ENCODE assay signal across 35 cellular contexts in the genomic region with DNA sequence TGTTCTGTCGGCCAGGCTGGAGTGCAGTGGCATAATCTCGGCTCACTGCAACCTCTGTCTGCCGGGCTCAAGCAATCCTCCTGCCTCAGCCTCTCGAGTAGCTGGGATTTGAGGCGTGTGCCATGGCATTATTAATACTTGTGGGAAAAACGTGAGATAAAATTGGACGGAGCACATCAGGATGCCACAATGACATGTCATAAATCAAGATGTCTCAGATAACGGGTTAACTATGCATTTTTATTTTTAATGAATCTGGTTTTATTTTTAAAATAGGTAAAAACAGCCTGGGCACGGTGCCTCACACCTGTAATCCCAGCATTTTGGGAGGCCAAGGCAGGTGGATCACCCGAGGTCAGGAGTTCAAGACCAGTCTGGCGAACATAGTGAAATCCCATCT.
DNase-seq lines count a peak whose midpoint lies in the region; ATAC-seq, FAIRE-seq and TF ChIP-seq lines count a peak whose summit lies in the region.
"Had no signal": no experiment of that assay in that cellular context is flagged by ENCODE, and none has a peak within 500 bp of the region (broad histone marks: within the 10 kb centered on the region; RNA-seq: fewer than 3 reads in every experiment).

No MANE protein-coding gene starts in this region.

- H3K36me3 Mint-ChIP-seq in memory B cell = peaks cover 23% of the 10 kb centered on the region

- peaks cover 16% of the 10 kb centered on the region for H3K4me1 Mint-ChIP-seq in memory B cell
- H3K4me1 Mint-ChIP-seq: CD14-positive monocyte had no signal

- no peak overlapping the region for H3K4me2 ChIP-seq in K562 (ENCODE audit: insufficient read depth, low read length)
- H3K4me2 ChIP-seq: A549; BLaER1; BLaER1 treated with 17β-estradiol and CSF1 and Interleukin-3, amounts not matched to agents 10 nM and 100 nM had no signal

- no peak overlapping the region for H2AFZ ChIP-seq in K562 (ENCODE audit: low read depth, low read length)

- H3K9me3 Mint-ChIP-seq in memory B cell = peaks cover 6% of the 10 kb centered on the region
- H3K9me3 Mint-ChIP-seq: CD4-positive, alpha-beta T cell; CD8-positive, alpha-beta T cell had no signal

- no peak overlapping the region for H3K27ac ChIP-seq in K562 (ENCODE audit: extremely low read depth, low read depth, low read length)
- H3K27ac ChIP-seq in esophagus squamous epithelium = no peak overlapping the region
- H3K27ac ChIP-seq: 22Rv1; A549; BLaER1; BLaER1 treated with 17β-estradiol and CSF1 and Interleukin-3, amounts not matched to agents 10 nM and 100 nM; C4-2B had no signal

- TF ChIP-seq EP300 in K562 (IDR thresholded peaks at IDR 0.05; ENCODE audit: low read length) = no peak

- FAIRE-seq in K562 (lab: Jason Lieb, UNC) = no peak
- FAIRE-seq: A204.1, A549, D721Med had no signal

- peak overlapping the region; percentile 5 for H3K27ac Mint-ChIP-seq in memory B cell
- H3K27ac Mint-ChIP-seq: B cell; CD14-positive monocyte; CD4-positive, alpha-beta memory T cell; CD4-positive, alpha-beta T cell; CD8-positive, alpha-beta T cell had no signal

- POLR2A ChIA-PET in HEK293T (lab: Yijun Ruan, JAX) (no interaction called here), K562 (lab: Yijun Ruan, JAX) (interaction anchor here (0.8 to 1.3 kb wide), 2 partner anchors 11 to 71 kb away, joined by 4 to 5 read pairs; no protein-coding TSS in a partner anchor)

- TF ChIP-seq POLR2A in K562 (conservative IDR thresholded peaks at IDR 0.05) (no peak), esophagus squamous epithelium (IDR thresholded peaks at IDR 0.05) (no peak)

- in situ Hi-C loops in K562 (cut with MboI) = no loop called here

- H3K9me3 ChIP-seq in K562 (replicated peaks; ENCODE audit: control insufficient read depth, insufficient read depth, low read depth, low read length) (no peaks in the 10 kb centered on the region), esophagus squamous epithelium (no peaks in the 10 kb centered on the region)
- H3K9me3 ChIP-seq: A549, BE2C, BLaER1, Caco-2 had no signal

- no peak overlapping the region for H3K4me3 ChIP-seq in K562
- no peak overlapping the region for H3K4me3 ChIP-seq in esophagus squamous epithelium
- H3K4me3 ChIP-seq: A549; BLaER1; BLaER1 treated with 17β-estradiol and CSF1 and Interleukin-3, amounts not matched to agents 10 nM and 100 nM had no signal

- DNase-seq in HEK293T (ENCODE audit: extremely low spot score) = no peak
- DNase-seq in K562 (ENCODE audit: extremely low read depth in 1 of 4, low spot score in 3 of 4) = no peak
- DNase-seq in memory B cell (ENCODE audit: low spot score in 2 of 2) = no peak
- DNase-seq in NCI-H1048 (lab: John Stamatoyannopoulos, UW) = no peak
- no peak for DNase-seq in esophagus squamous epithelium (lab: John Stamatoyannopoulos, UW)
- DNase-seq: 8988T; ACHN; AML-193; BE2C; C1 segment of cervical spinal cord; Caco-2; Calu3; CD4-positive, alpha-beta memory T cell; CD4-positive, alpha-beta T cell; CD4-positive, CD25-positive, alpha-beta regulatory T cell; CD8-positive, alpha-beta memory T cell; CD8-positive, alpha-beta T cell; COR-L47; DMS 273 treated with DMSO at 0.1 percent for 48 hours; DMS153; DMS53; DMS79; DMS79 treated with DMSO at 0.1 percent for 48 hours; DND-41; EL had no signal

- intact Hi-C loops in K562 (cut with micrococcal nuclease) (no loop called here), esophagus squamous epithelium (cut with DNase I) (no loop called here)

- ATAC-seq in K562 (no peak), memory B cell (ENCODE audit: low read depth) (no peak), GM19324 (IDR thresholded peaks at IDR 0.05; ENCODE audit: low FRiP score, unreplicated experiment) (no peak)
- ATAC-seq: A549; CD8-positive, alpha-beta T cell had no signal

- WGBS in K562 (ENCODE audit: insufficient coverage, low coverage, missing lambda C conversion rate) = 29% methylated on average over 11 of the region's 11 CpGs
- 88 to 95% methylated on average over 11 of the region's 11 CpGs for WGBS in esophagus squamous epithelium, 2 donors

- H3K9ac ChIP-seq in K562 (ENCODE audit: insufficient read depth in 1 of 2, low read depth in 2 of 2, low read length in 2 of 2) = no peak overlapping the region
- H3K9ac ChIP-seq: BLaER1; BLaER1 treated with 17β-estradiol and CSF1 and Interleukin-3, amounts not matched to agents 10 nM and 100 nM had no signal

- no peaks in the 10 kb centered on the region for H3K36me3 ChIP-seq in K562 (ENCODE audit: control insufficient read depth, insufficient read depth, low read length)
- no peaks in the 10 kb centered on the region for H3K36me3 ChIP-seq in esophagus squamous epithelium
- H3K36me3 ChIP-seq: BE2C; BLaER1; BLaER1 treated with 17β-estradiol and CSF1 and Interleukin-3, amounts not matched to agents 10 nM and 100 nM had no signal

- no peak overlapping the region for H3K4me3 Mint-ChIP-seq in memory B cell
- H3K4me3 Mint-ChIP-seq: B cell; CD14-positive monocyte; CD4-positive, alpha-beta memory T cell; CD4-positive, alpha-beta T cell; CD4-positive, CD25-positive, alpha-beta regulatory T cell; CD8-positive, alpha-beta memory T cell; CD8-positive, alpha-beta T cell had no signal

- CTCF ChIA-PET in HEK293T (lab: Yijun Ruan, JAX) = no interaction called here
- CTCF ChIA-PET in K562 (lab: Yijun Ruan, JAX; ENCODE audit: low intra/inter-chr PET ratio) = no interaction called here

- no peaks in the 10 kb centered on the region for H3K27me3 ChIP-seq in K562 (ENCODE audit: control insufficient read depth in 2 of 2, insufficient read depth in 2 of 2, low read length in 2 of 2)
- no peaks in the 10 kb centered on the region for H3K27me3 ChIP-seq in esophagus squamous epithelium
- H3K27me3 ChIP-seq: BE2C; BLaER1; BLaER1 treated with 17β-estradiol and CSF1 and Interleukin-3, amounts not matched to agents 10 nM and 100 nM had no signal

- no TSS peak for BruUV-seq in K562 (replicated peaks; lab: Mats Ljungman, UMichigan)

- TF ChIP-seq RAD21 in K562 (CRISPR knock-in tag; conservative IDR thresholded peaks at IDR 0.05 in 1 of 2, IDR thresholded peaks at IDR 0.05 in 1 of 2) = no peak

- H3K27me3 Mint-ChIP-seq in memory B cell = no peaks in the 10 kb centered on the region
- H3K27me3 Mint-ChIP-seq: B cell; CD4-positive, alpha-beta memory T cell; CD4-positive, alpha-beta T cell; CD4-positive, CD25-positive, alpha-beta regulatory T cell; CD8-positive, alpha-beta memory T cell had no signal

- no peak for TF ChIP-seq CTCF in K562 (IDR thresholded peaks at IDR 0.05 in 2 of 3, conservative IDR thresholded peaks at IDR 0.05 in 1 of 3; ENCODE audit: insufficient read depth in 2 of 3, low read depth in 1 of 3, low read length in 3 of 3)
- TF ChIP-seq CTCF in esophagus squamous epithelium (IDR thresholded peaks at IDR 0.05) = no peak

- H3K4me1 ChIP-seq in K562 (replicated peaks in 1 of 2; ENCODE audit: control insufficient read depth in 2 of 2, insufficient read depth in 2 of 2, low read length in 2 of 2) (no peaks in the 10 kb centered on the region; a peak in 1 of 5 replicates), esophagus squamous epithelium (no peaks in the 10 kb centered on the region)
- H3K4me1 ChIP-seq: A549; BE2C; BLaER1; BLaER1 treated with 17β-estradiol and CSF1 and Interleukin-3, amounts not matched to agents 10 nM and 100 nM; Caco-2 had no signal

- no peaks in the 10 kb centered on the region for H3K79me2 ChIP-seq in K562 (ENCODE audit: control insufficient read depth, insufficient read depth, low read length)

- H4K20me1 ChIP-seq in K562 (replicated peaks; ENCODE audit: control insufficient read depth, insufficient read depth, low read length) = 0 out of 2 replicates have a peak, but pooled peaks cover 3% of the 10 kb centered on the region

- H3K9me1 ChIP-seq in K562 (ENCODE audit: control insufficient read depth, insufficient read depth, low read length) = no peaks in the 10 kb centered on the region

TF ChIP-seq in HEK293T, 16 proteins besides CTCF, POLR2A, EP300 and RAD21:
- TF ChIP-seq FOXA1 (IDR thresholded peaks at IDR 0.05) (no peak), PKNOX1 (IDR thresholded peaks at IDR 0.05) (peak; percentile 61; the same call in 1 of the 2 replicates)

TF ChIP-seq in K562, 482 proteins besides CTCF, POLR2A, EP300 and RAD21 (continues in another document):
- no peak for TF ChIP-seq ERF (CRISPR knock-in tag; IDR thresholded peaks at IDR 0.05)
- no peak for TF ChIP-seq RBM39 (optimal IDR thresholded peaks at IDR 0.05; ENCODE audit: low read depth, low read length)
- no peak for TF ChIP-seq HNRNPH1 (optimal IDR thresholded peaks at IDR 0.05; ENCODE audit: low read depth, low read length)
- TF ChIP-seq MEIS2 (IDR thresholded peaks at IDR 0.05; ENCODE audit: partially characterized antibody) = peak; percentile 81
- no peak for TF ChIP-seq TRIM25 (IDR thresholded peaks at IDR 0.05; ENCODE audit: borderline replicate concordance)
- TF ChIP-seq MBD1 (CRISPR knock-in tag; IDR thresholded peaks at IDR 0.05) = no peak
- no peak for TF ChIP-seq MTA3 (IDR thresholded peaks at IDR 0.05; ENCODE audit: borderline replicate concordance)
